In genomic region chr20:15708984-15709598, GRCh38 we compare ENCODE assay signal across 8 cellular contexts.
A peak's percentile ranks its signal among the peaks of the same experiment; 100 is the strongest.
DNase-seq lines count a peak whose midpoint lies in the region; ATAC-seq and TF ChIP-seq lines count a peak whose summit lies in the region.

No MANE protein-coding gene starts in this region.

- H3K9me2 ChIP-seq in SK-N-SH: no peaks in the 10 kb centered on the region

- H3K79me2 ChIP-seq in SK-N-SH (ENCODE audit: insufficient read depth): no peaks in the 10 kb centered on the region

- WGBS in SK-N-SH (ENCODE audit: low lambda C conversion rate): 65% methylated on average over 9 of the region's 9 CpGs
- WGBS in esophagus muscularis mucosa: 60% methylated on average over 9 of the region's 9 CpGs

- ATAC-seq in HG02870 (IDR thresholded peaks at IDR 0.05; ENCODE audit: unreplicated experiment): peak; percentile 66

- H3K27me3 ChIP-seq in SK-N-SH (ENCODE audit: insufficient read depth): no peaks in the 10 kb centered on the region
- H3K27me3 ChIP-seq in esophagus muscularis mucosa: no peaks in the 10 kb centered on the region
- H3K27me3 ChIP-seq in uterus: no peaks in the 10 kb centered on the region

- TF ChIP-seq POLR2A in esophagus muscularis mucosa (IDR thresholded peaks at IDR 0.05; ENCODE audit: low read depth): no peak
- no peak for TF ChIP-seq POLR2A in uterus (IDR thresholded peaks at IDR 0.05)

- peak; percentile 27 for DNase-seq in activated T-cell treated with anti-CD3 and anti-CD28 coated beads for 48 hours (ENCODE audit: low read depth)
- DNase-seq in activated T-cell treated with anti-CD3 and anti-CD28 coated beads for 4 hours: no peak
- peak; percentile 39 for DNase-seq in SK-N-SH
- DNase-seq in esophagus muscularis mucosa (ENCODE audit: extremely low spot score): no peak
- DNase-seq in retinal pigment epithelial cell (ENCODE audit: low read depth): no peak
- DNase-seq in NCI-H510A (lab: John Stamatoyannopoulos, UW): no peak
- DNase-seq in uterus: no peak

- no peak overlapping the region for H3K27ac ChIP-seq in SK-N-SH (ENCODE audit: low read depth in 2 of 2, low read length in 1 of 2)
- H3K27ac ChIP-seq in esophagus muscularis mucosa (replicated peaks in 1 of 4): no peak overlapping the region
- no peak overlapping the region for H3K27ac ChIP-seq in uterus

- TF ChIP-seq CTCF in SK-N-SH (IDR thresholded peaks at IDR 0.05): peak; percentile 58
- TF ChIP-seq CTCF in esophagus muscularis mucosa (IDR thresholded peaks at IDR 0.05): peak; percentile 32 to 60 (median 47)
- TF ChIP-seq CTCF in retinal pigment epithelial cell (conservative IDR thresholded peaks at IDR 0.05; ENCODE audit: low read depth, low read length): peak; percentile 52
- TF ChIP-seq CTCF in uterus (IDR thresholded peaks at IDR 0.05): no peak

- intact Hi-C loops in esophagus muscularis mucosa (cut with DNase I) (no loop called here), uterus (cut with DNase I; ENCODE audit: low total_unique reads) (no loop called here)

- H4K20me1 ChIP-seq in SK-N-SH (ENCODE audit: insufficient read depth): no peaks in the 10 kb centered on the region

- H3K4me1 ChIP-seq in SK-N-SH (ENCODE audit: control insufficient read depth in 1 of 2, insufficient read depth in 2 of 2, low read depth in 1 of 2, low read length in 1 of 2) (no peaks in the 10 kb centered on the region), esophagus muscularis mucosa (no peaks in the 10 kb centered on the region), uterus (no peaks in the 10 kb centered on the region)

- no peak overlapping the region for H3K9ac ChIP-seq in SK-N-SH

- H3K4me2 ChIP-seq in SK-N-SH: no peak overlapping the region

- POLR2A ChIA-PET in SK-N-SH (lab: Yijun Ruan, JAX): no interaction called here

- peak; percentile 49 for TF ChIP-seq RAD21 in SK-N-SH (IDR thresholded peaks at IDR 0.05; ENCODE audit: low read length)

- H3K4me3 ChIP-seq in SK-N-SH (ENCODE audit: low read depth in 2 of 2, low read length in 1 of 2) (no peak overlapping the region; a peak in 1 of 4 replicates), esophagus muscularis mucosa (no peak overlapping the region), retinal pigment epithelial cell (ENCODE audit: low read length) (no peak overlapping the region), uterus (no peak overlapping the region)

- no peak overlapping the region for H2AFZ ChIP-seq in SK-N-SH (ENCODE audit: low read depth)

- CTCF ChIA-PET in SK-N-SH (lab: Yijun Ruan, JAX): interaction anchor here (1.1 to 1.7 kb wide), 3 partner anchors 9 to 679 kb away, joined by 3 to 5 read pairs (median 5); no protein-coding TSS in a partner anchor

- H3K36me3 ChIP-seq in SK-N-SH (replicated peaks in 1 of 2; ENCODE audit: control insufficient read depth in 1 of 2, insufficient read depth in 2 of 2, low read length in 1 of 2) (no peaks in the 10 kb centered on the region), esophagus muscularis mucosa (no peaks in the 10 kb centered on the region), uterus (no peaks in the 10 kb centered on the region)

- no peaks in the 10 kb centered on the region for H3F3A ChIP-seq in SK-N-SH (replicated peaks; ENCODE audit: insufficient read depth)

- H3K9me3 ChIP-seq in SK-N-SH: no peaks in the 10 kb centered on the region
- no peaks in the 10 kb centered on the region for H3K9me3 ChIP-seq in esophagus muscularis mucosa
- no peaks in the 10 kb centered on the region for H3K9me3 ChIP-seq in uterus

- TF ChIP-seq EP300 in SK-N-SH (IDR thresholded peaks at IDR 0.05; ENCODE audit: borderline replicate concordance in 1 of 2, low read depth in 1 of 2, low read length in 1 of 2) (no peak), esophagus muscularis mucosa (IDR thresholded peaks at IDR 0.05) (no peak)

TF ChIP-seq in SK-N-SH, 30 proteins besides CTCF, POLR2A, EP300 and RAD21:
- no peak for TF ChIP-seq NRF1 (IDR thresholded peaks at IDR 0.05; ENCODE audit: low read depth, low read length)
- TF ChIP-seq SIN3A (IDR thresholded peaks at IDR 0.05; ENCODE audit: borderline replicate concordance, low read depth, low read length): no peak
- no peak for TF ChIP-seq GATA2 (CRISPR knock-in tag; IDR thresholded peaks at IDR 0.05)
- no peak for TF ChIP-seq GABPA (IDR thresholded peaks at IDR 0.05; ENCODE audit: low read depth)
- TF ChIP-seq ZBTB33 (IDR thresholded peaks at IDR 0.05; ENCODE audit: borderline replicate concordance, low read depth): no peak
- no peak for TF ChIP-seq NFIC (IDR thresholded peaks at IDR 0.05; ENCODE audit: borderline replicate concordance)
- no peak for TF ChIP-seq RXRA (IDR thresholded peaks at IDR 0.05; ENCODE audit: borderline replicate concordance, low read depth)
- peak; percentile 38 for TF ChIP-seq SMC3 (IDR thresholded peaks at IDR 0.05; ENCODE audit: low read depth, low read length)

Comparison
In these comparisons a context has a peak if more than half of its experiments do, and no peak if none do; other contexts are left out.
1. DNase-seq: peak in activated T-cell treated with anti-CD3 and anti-CD28 coated beads for 48 hours (single experiment) and SK-N-SH (single experiment); none in activated T-cell treated with anti-CD3 and anti-CD28 coated beads for 4 hours (single experiment), esophagus muscularis mucosa (single experiment), retinal pigment epithelial cell (single experiment), NCI-H510A (single experiment) and uterus (0 of 2).
2. CTCF ChIP-seq: peak in SK-N-SH (single experiment), esophagus muscularis mucosa (3 of 3) and retinal pigment epithelial cell (single experiment); none in uterus (0 of 4).